In the genomic region with DNA sequence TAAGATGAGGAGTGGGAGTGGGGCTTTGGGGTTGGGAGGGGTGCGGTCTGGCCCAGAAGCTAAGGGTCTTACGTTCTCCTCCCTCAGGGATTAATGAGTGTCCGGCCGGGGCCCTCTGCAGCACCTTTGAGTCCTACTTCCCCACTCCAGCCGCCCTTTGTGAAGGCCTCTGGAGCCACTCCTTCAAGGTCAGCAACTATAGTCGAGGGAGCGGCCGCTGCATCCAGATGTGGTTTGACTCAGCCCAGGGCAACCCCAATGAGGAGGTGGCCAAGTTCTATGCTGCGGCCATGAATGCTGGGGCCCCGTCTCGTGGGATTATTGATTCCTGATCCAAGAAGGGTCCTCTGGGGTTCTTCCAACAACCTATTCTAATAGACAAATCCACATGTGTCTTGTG, we compare ENCODE assay signal across 17 cellular contexts. TPM values are rescaled to one million over a fixed set of nuclear protein-coding genes. Genes with fewer than 3 reads are reported as not detected.
DNase-seq lines count a peak whose midpoint lies in the region; ATAC-seq and TF ChIP-seq lines count a peak whose summit lies in the region.
"Had no signal": no experiment of that assay in that cellular context is flagged by ENCODE, and none has a peak within 500 bp of the region (broad histone marks: within the 10 kb centered on the region; RNA-seq: fewer than 3 reads in every experiment).

No MANE protein-coding gene starts in this region.

- H3K36me3 ChIP-seq in neutrophil (peaks cover 55% of the 10 kb centered on the region), right atrium auricular region (no peaks in the 10 kb centered on the region)
- H3K36me3 ChIP-seq in effector memory CD4-positive, alpha-beta T cell (ENCODE audit: control insufficient read depth, insufficient read depth, low read length), result no peaks in the 10 kb centered on the region
- H3K36me3 ChIP-seq: BE2C had no signal

- H3K27ac ChIP-seq in RWPE1 (peak overlapping the region; percentile 83), epithelial cell of prostate (peak overlapping the region; percentile 98), neutrophil (peak overlapping the region; percentile 96), right atrium auricular region (no peak overlapping the region)
- H3K27ac ChIP-seq in effector memory CD4-positive, alpha-beta T cell (ENCODE audit: insufficient read depth, low read length, poor library complexity, severe bottlenecking), result no peak overlapping the region
- H3K27ac ChIP-seq: C4-2B had no signal

- H3K9me3 ChIP-seq in neutrophil (no peaks in the 10 kb centered on the region), right atrium auricular region (no peaks in the 10 kb centered on the region)
- no peaks in the 10 kb centered on the region for H3K9me3 ChIP-seq in effector memory CD4-positive, alpha-beta T cell (ENCODE audit: control insufficient read depth, low read length)
- H3K9me3 ChIP-seq: A549, BE2C, Caco-2 had no signal

- CTCF ChIA-PET in RWPE1 (lab: Yijun Ruan, JAX), result no interaction called here

- POLR2A ChIA-PET in RWPE1 (lab: Yijun Ruan, JAX; ENCODE audit: low non-redundant PET), result no interaction called here

- H3K4me3 ChIP-seq in neutrophil (ENCODE audit: low read depth in 1 of 2, low read length in 1 of 2) (peak overlapping the region in 1 of 2 experiments; percentile 91), right atrium auricular region (no peak overlapping the region)
- no peak overlapping the region for H3K4me3 ChIP-seq in effector memory CD4-positive, alpha-beta T cell (ENCODE audit: insufficient read depth, low read depth, low read length, poor library complexity, severe bottlenecking)
- H3K4me3 ChIP-seq: A549 had no signal

- no peak for ATAC-seq in HG03196 (IDR thresholded peaks at IDR 0.05; ENCODE audit: unreplicated experiment)
- ATAC-seq: A549; CD8-positive, alpha-beta T cell had no signal

- TF ChIP-seq CTCF in RWPE1 (conservative IDR thresholded peaks at IDR 0.05; ENCODE audit: low read depth) (no peak), neutrophil (IDR thresholded peaks at IDR 0.05) (no peak), right atrium auricular region (IDR thresholded peaks at IDR 0.05) (no peak)

- H3K4me1 ChIP-seq in neutrophil (ENCODE audit: control insufficient read depth in 1 of 2, insufficient read depth in 1 of 2, low read depth in 1 of 2, low read length in 1 of 2) (peaks cover 91 to 97% of the 10 kb centered on the region in 2 experiments), right atrium auricular region (no peaks in the 10 kb centered on the region)
- no peaks in the 10 kb centered on the region for H3K4me1 ChIP-seq in effector memory CD4-positive, alpha-beta T cell (ENCODE audit: control insufficient read depth, insufficient read depth, low read length, poor library complexity, severe bottlenecking)
- H3K4me1 ChIP-seq: BE2C had no signal

- H3K27me3 ChIP-seq in neutrophil (no peaks in the 10 kb centered on the region), right atrium auricular region (no peaks in the 10 kb centered on the region)
- H3K27me3 ChIP-seq in effector memory CD4-positive, alpha-beta T cell (replicated peaks; ENCODE audit: control insufficient read depth, insufficient read depth, low read length, poor library complexity, severe bottlenecking), result no peaks in the 10 kb centered on the region
- H3K27me3 ChIP-seq: BE2C had no signal

- DNase-seq in RWPE1 (ENCODE audit: low spot score) (no peak), epithelial cell of prostate (ENCODE audit: low read depth, low spot score) (no peak), NCI-H345 (lab: John Stamatoyannopoulos, UW) (no peak), right atrium auricular region (ENCODE audit: low spot score) (no peak)
- no peak for DNase-seq in effector memory CD4-positive, alpha-beta T cell
- DNase-seq: BE2C; Caco-2; CD8-positive, alpha-beta T cell; DND-41; GDM1; GOT3; H9 had no signal

RNA-seq across cellular contexts. Expression of gene FOLR3, which starts 4.0 kb away (rescaled TPM):
- total RNA-seq in right atrium auricular region, result not detected
- total RNA-seq: Caco-2; CD8-positive, alpha-beta T cell; H9; HT-29 had no signal

RNA-seq across cellular contexts. Expression of gene ANAPC15, which starts 27.0 kb away (rescaled TPM):
- 10 to 100 TPM; 26.4 to 30.0 TPM for total RNA-seq in right atrium auricular region

RNA-seq across cellular contexts. Expression of gene TOMT, which starts 33.8 kb away (rescaled TPM):
- not detected for total RNA-seq in right atrium auricular region
- total RNA-seq: Caco-2; CD8-positive, alpha-beta T cell; H9 had no signal

RNA-seq across cellular contexts. Expression of gene LAMTOR1, which starts 36.4 kb away (rescaled TPM):
- 100 to 1,000 TPM; 103 to 117 TPM for total RNA-seq in right atrium auricular region

RNA-seq across cellular contexts. Expression of gene FOLR1, which starts 52.4 kb away (rescaled TPM):
- total RNA-seq in right atrium auricular region, result not detected
- total RNA-seq: CD8-positive, alpha-beta T cell had no signal

Comparison
In these comparisons a context has a peak if more than half of its experiments do, and no peak if none do; other contexts are left out.
1. H3K27ac ChIP-seq: peak in RWPE1 (single experiment), epithelial cell of prostate (single experiment) and neutrophil (single experiment); none in effector memory CD4-positive, alpha-beta T cell (single experiment) and right atrium auricular region (0 of 2).